8 cellular contexts compared by ENCODE assay signal in genomic region chr19:41957838-41958366, GRCh38. TPM values are rescaled to one million over a fixed set of nuclear protein-coding genes. Genes with fewer than 3 reads are reported as not detected.
DNase-seq lines count a peak whose midpoint lies in the region; ATAC-seq and TF ChIP-seq lines count a peak whose summit lies in the region.

No MANE protein-coding gene starts in this region.

- H4K20me1 ChIP-seq in fibroblast of lung (ENCODE audit: control insufficient read depth, extremely low read depth, insufficient read depth, low read length) = no peaks in the 10 kb centered on the region

- CTCF ChIA-PET in Calu3 (lab: Charles Lee) (interaction anchor here (0.5 to 2.7 kb wide), 12 partner anchors 54 to 610 kb away, joined by 3 to 16 read pairs (median 4); partner anchors contain the start of gene RPS19), HEK293T (lab: Yijun Ruan, JAX) (interaction anchor here (2.2 kb wide), 1 partner anchor 84 kb away, joined by 9 read pairs; no protein-coding TSS in a partner anchor)

- peaks cover 23% of the 10 kb centered on the region for H3K4me1 Mint-ChIP-seq in Calu3 (ENCODE audit: low read depth, unreplicated experiment)

- DNase-seq in Calu3 (peak; percentile 89), HEK293T (ENCODE audit: extremely low spot score) (peak; percentile 80), NCI-H510A treated with DMSO at 0.1 percent for 48 hours (lab: John Stamatoyannopoulos, UW) (peak; percentile 94), fibroblast of lung (ENCODE audit: low read depth in 2 of 2) (peak; percentile 78 to 81), ureter (ENCODE audit: low spot score) (peak; percentile 74)
- DNase-seq in activated T-cell treated with anti-CD3 and anti-CD28 coated beads, Interleukin-2, amount 50 U/mL, for 1 hour = peak; percentile 39

- BruUV-seq in Calu3 (replicated peaks; lab: Mats Ljungman, UMichigan) = no TSS peak

- H3K9ac ChIP-seq in fibroblast of lung (ENCODE audit: insufficient read depth, low read length) = peak overlapping the region; percentile 97

- H3K27ac ChIP-seq in fibroblast of lung (ENCODE audit: insufficient read depth, low read length) (peak overlapping the region; percentile 89), muscle layer of duodenum (ENCODE audit: low read length) (peak overlapping the region; percentile 85)

- POLR2A ChIA-PET in HEK293T (lab: Yijun Ruan, JAX) = interaction anchor here (0.6 to 2.4 kb wide), 10 partner anchors 13 to 118 kb away, joined by 3 to 15 read pairs (median 4); partner anchors contain the start of genes ERFL, RPS19 and ZNF574

- peak overlapping the region; percentile 68 for H3K27ac Mint-ChIP-seq in Calu3 (ENCODE audit: unreplicated experiment)

- H3K36me3 Mint-ChIP-seq in Calu3 (ENCODE audit: insufficient read depth, unreplicated experiment) = peaks cover 24% of the 10 kb centered on the region

- H3K9me3 ChIP-seq in fibroblast of lung (ENCODE audit: control insufficient read depth, insufficient read depth, low read depth, low read length) = no peaks in the 10 kb centered on the region
- H3K9me3 ChIP-seq in muscle layer of duodenum (ENCODE audit: control insufficient read depth in 1 of 2, low read length in 2 of 2) = no peaks in the 10 kb centered on the region

- ATAC-seq in HG03135 (IDR thresholded peaks at IDR 0.05; ENCODE audit: unreplicated experiment) = no peak

- H3K4me3 Mint-ChIP-seq in Calu3 (ENCODE audit: low read depth, unreplicated experiment) = peak overlapping the region; percentile 80

- peak overlapping the region; percentile 96 for H3K4me2 ChIP-seq in fibroblast of lung (ENCODE audit: extremely low read depth, insufficient read depth, low read length)

- peak; percentile 81 for TF ChIP-seq CTCF in Calu3 (IDR thresholded peaks at IDR 0.05; ENCODE audit: unreplicated experiment)
- TF ChIP-seq CTCF in fibroblast of lung (conservative IDR thresholded peaks at IDR 0.05 in 1 of 2, IDR thresholded peaks at IDR 0.05 in 1 of 2; ENCODE audit: low read depth in 1 of 2, low read length in 2 of 2) = peak; percentile 64 to 82

- no peaks in the 10 kb centered on the region for H3K9me3 Mint-ChIP-seq in Calu3 (ENCODE audit: low read depth, unreplicated experiment)

- H2AFZ ChIP-seq in fibroblast of lung (ENCODE audit: low read length) = no peak overlapping the region

- no peaks in the 10 kb centered on the region for H3K27me3 ChIP-seq in fibroblast of lung (ENCODE audit: control insufficient read depth, insufficient read depth, low read length)
- no peaks in the 10 kb centered on the region for H3K27me3 ChIP-seq in muscle layer of duodenum (ENCODE audit: low read depth, low read length)

- H3K36me3 ChIP-seq in fibroblast of lung (ENCODE audit: control insufficient read depth, insufficient read depth, low read length) (peaks cover 8% of the 10 kb centered on the region), muscle layer of duodenum (ENCODE audit: control insufficient read depth in 1 of 2, insufficient read depth in 2 of 2, low read length in 2 of 2) (peaks cover 0 to 14% of the 10 kb centered on the region in 2 donors)

- H3K4me3 ChIP-seq in fibroblast of lung (replicated peaks in 1 of 4; ENCODE audit: control extremely low read depth in 1 of 4, insufficient read depth in 1 of 4, low read depth in 3 of 4, low read length in 4 of 4) = peak overlapping the region; percentile 77 to 99 (median 82)
- H3K4me3 ChIP-seq in muscle layer of duodenum (ENCODE audit: low read depth in 1 of 2, low read length in 2 of 2) = peak overlapping the region; percentile 79 to 94

- H3K4me1 ChIP-seq in fibroblast of lung (ENCODE audit: control insufficient read depth, extremely low read depth, insufficient read depth, low read length) (peaks cover 4% of the 10 kb centered on the region), muscle layer of duodenum (ENCODE audit: control insufficient read depth in 1 of 2, insufficient read depth in 2 of 2, low read length in 2 of 2) (peaks cover 12 to 16% of the 10 kb centered on the region in 2 donors)

- H3K79me2 ChIP-seq in fibroblast of lung (ENCODE audit: control insufficient read depth, insufficient read depth, low read length) = peaks cover 2% of the 10 kb centered on the region

- intact Hi-C loops in Calu3 (cut with micrococcal nuclease; ENCODE audit: unreplicated experiment) = loop anchor here (1.0 to 10.0 kb wide), 2 partner anchors 85 to 163 kb away; partner anchors contain the start of gene CEACAM3

- H3K27me3 Mint-ChIP-seq in Calu3 (ENCODE audit: unreplicated experiment) = no peaks in the 10 kb centered on the region

TF ChIP-seq in HEK293T, 16 proteins besides CTCF, POLR2A, EP300 and RAD21:
- no peak for TF ChIP-seq L3MBTL2 (conservative IDR thresholded peaks at IDR 0.05)
- no peak for TF ChIP-seq FOXK2 (IDR thresholded peaks at IDR 0.05)
- no peak for TF ChIP-seq FOXM1 (IDR thresholded peaks at IDR 0.05; ENCODE audit: borderline replicate concordance)

RNA-seq across cellular contexts. Expression of gene RABAC1, which starts 1.2 kb away (rescaled TPM):
- total RNA-seq in Calu3 (2022) (116 and 126 TPM in 2 replicates), fibroblast of lung (152 and 193 TPM in 2 replicates), ureter (87.1 TPM)
- polyA plus RNA-seq in fibroblast of lung = 123 and 163 TPM in 2 replicates
- 303 and 371 TPM in 2 replicates for polyA plus RNA-seq in fibroblast of lung (2012)
- polyA minus RNA-seq in fibroblast of lung (ENCODE audit: low replicate concordance) = 184 and 393 TPM in 2 replicates

RNA-seq across cellular contexts. Expression of gene ERFL, which starts 29.7 kb away (rescaled TPM):
- total RNA-seq in Calu3 (2022) = 0.21 and 0.29 TPM in 2 replicates
- under 0.01 TPM in 2 replicates for total RNA-seq in fibroblast of lung
- polyA plus RNA-seq in fibroblast of lung = 0.03 TPM in 1 of 2 replicates, not detected in the other
- not detected in 2 replicates for polyA plus RNA-seq in fibroblast of lung (2012)
- polyA minus RNA-seq in fibroblast of lung (ENCODE audit: low replicate concordance) = not detected in 2 replicates
- 0.36 TPM for total RNA-seq in ureter

RNA-seq across cellular contexts. Expression of gene ATP1A3, which starts 36.1 kb away (rescaled TPM):
- total RNA-seq in Calu3 (2022) (1.1 and 1.7 TPM in 2 replicates), fibroblast of lung (under 0.01 and 0.17 TPM in 2 replicates), ureter (0.52 TPM)
- polyA plus RNA-seq in fibroblast of lung = 0.05 TPM in 1 of 2 replicates, not detected in the other
- 0.16 and 0.20 TPM in 2 replicates for polyA plus RNA-seq in fibroblast of lung (2012)
- 0.59 and 1.1 TPM in 2 replicates for polyA minus RNA-seq in fibroblast of lung (ENCODE audit: low replicate concordance)

Comparison
In these comparisons a context has a peak if more than half of its experiments do, and no peak if none do; other contexts are left out.
1. DNase-seq: peak in every context shown above with its lines; median percentile 94 in NCI-H510A treated with DMSO at 0.1 percent for 48 hours; 89 in Calu3; 80 in HEK293T; 80 in fibroblast of lung; 74 in ureter; 39 in activated T-cell treated with anti-CD3 and anti-CD28 coated beads, Interleukin-2, amount 50 U/mL, for 1 hour.